17 cellular contexts compared by ENCODE assay signal in genomic region chr3:188191460-188191859, GRCh38.
"Had no signal": no experiment of that assay in that cellular context is flagged by ENCODE, and none has a peak within 500 bp of the region (broad histone marks: within the 10 kb centered on the region; RNA-seq: fewer than 3 reads in every experiment).

No MANE protein-coding gene starts in this region.

- H3K27me3 ChIP-seq: breast epithelium, thyroid gland, uterus had no signal

- H3K4me3 ChIP-seq: breast epithelium, lung, thyroid gland, uterus had no signal

- H3K9me3 Mint-ChIP-seq: activated CD4-positive, alpha-beta T cell treated with anti-CD3 and anti-CD28 coated beads, Interleukin-2, amount 10 ng/mL, durations not matched to agents 7 days and 5 days; mesothelial cell of epicardium; stimulated activated memory B cell treated with anti-CD40 and anti-IgM and Interleukin-4, amounts not matched to agents 10 μg/mL and 1 μg/mL and 100 μg/mL, for 72 hours; T-helper 2 cell treated with Interferon-gamma antibody and Interleukin-4, amounts not matched to agents 5 μg/mL and 100 μg/mL, for 36 hours had no signal

- H3K36me3 ChIP-seq: breast epithelium, uterus had no signal

- H3K27me3 Mint-ChIP-seq: activated CD4-positive, alpha-beta T cell treated with anti-CD3 and anti-CD28 coated beads, Interleukin-2, amount 10 ng/mL, durations not matched to agents 7 days and 5 days; activated naive CD8-positive, alpha-beta T cell treated with anti-CD3 and anti-CD28 coated beads, Interleukin-2, amount 10 ng/mL, durations not matched to agents 7 days and 5 days; stimulated activated memory B cell treated with anti-CD40 and anti-IgM and Interleukin-4, amounts not matched to agents 10 μg/mL and 1 μg/mL and 100 μg/mL, for 72 hours had no signal

- H3K9me3 ChIP-seq: breast epithelium, thyroid gland, uterus had no signal

- H3K27ac ChIP-seq: thyroid gland, uterus had no signal

- H3K4me1 ChIP-seq: breast epithelium, uterus had no signal

- ATAC-seq: stimulated activated memory B cell treated with anti-CD40 and anti-IgM and Interleukin-4, amounts not matched to agents 10 μg/mL and 1 μg/mL and 100 μg/mL, for 72 hours had no signal

- DNase-seq: activated CD4-positive, alpha-beta T cell treated with anti-CD3 and anti-CD28 coated beads, Interleukin-2, amount 10 ng/mL, durations not matched to agents 7 days and 5 days; activated CD4-positive, CD25-positive, alpha-beta regulatory T cell; activated naive CD4-positive, alpha-beta T cell; activated naive CD8-positive, alpha-beta T cell treated with anti-CD3 and anti-CD28 coated beads, Interleukin-2, amount 10 ng/mL, durations not matched to agents 7 days and 5 days; anterior cingulate cortex; dermis blood vessel endothelial cell; erythroblast; hippocampal formation; stimulated activated CD4-positive, alpha-beta T cell treated with anti-CD3 and anti-CD28 coated beads, Interleukin-2, amount 100 ng/mL, for 48 hours; SW 1271; thyroid gland had no signal

- H3K4me3 Mint-ChIP-seq: activated CD4-positive, alpha-beta T cell treated with anti-CD3 and anti-CD28 coated beads, Interleukin-2, amount 10 ng/mL, durations not matched to agents 7 days and 5 days; activated naive CD8-positive, alpha-beta T cell treated with anti-CD3 and anti-CD28 coated beads, Interleukin-2, amount 10 ng/mL, durations not matched to agents 7 days and 5 days; mesothelial cell of epicardium; stimulated activated memory B cell treated with anti-CD40 and anti-IgM and Interleukin-4, amounts not matched to agents 10 μg/mL and 1 μg/mL and 100 μg/mL, for 72 hours; T-helper 2 cell treated with Interferon-gamma antibody and Interleukin-4, amounts not matched to agents 5 μg/mL and 100 μg/mL, for 36 hours had no signal

- H3K27ac Mint-ChIP-seq: activated CD4-positive, alpha-beta T cell treated with anti-CD3 and anti-CD28 coated beads, Interleukin-2, amount 10 ng/mL, durations not matched to agents 7 days and 5 days; activated naive CD8-positive, alpha-beta T cell treated with anti-CD3 and anti-CD28 coated beads, Interleukin-2, amount 10 ng/mL, durations not matched to agents 7 days and 5 days; mesothelial cell of epicardium; stimulated activated memory B cell treated with anti-CD40 and anti-IgM and Interleukin-4, amounts not matched to agents 10 μg/mL and 1 μg/mL and 100 μg/mL, for 72 hours; T-helper 2 cell treated with Interferon-gamma antibody and Interleukin-4, amounts not matched to agents 5 μg/mL and 100 μg/mL, for 36 hours had no signal
